Comparison of ENCODE assay signal across 8 cellular contexts in the genomic region with DNA sequence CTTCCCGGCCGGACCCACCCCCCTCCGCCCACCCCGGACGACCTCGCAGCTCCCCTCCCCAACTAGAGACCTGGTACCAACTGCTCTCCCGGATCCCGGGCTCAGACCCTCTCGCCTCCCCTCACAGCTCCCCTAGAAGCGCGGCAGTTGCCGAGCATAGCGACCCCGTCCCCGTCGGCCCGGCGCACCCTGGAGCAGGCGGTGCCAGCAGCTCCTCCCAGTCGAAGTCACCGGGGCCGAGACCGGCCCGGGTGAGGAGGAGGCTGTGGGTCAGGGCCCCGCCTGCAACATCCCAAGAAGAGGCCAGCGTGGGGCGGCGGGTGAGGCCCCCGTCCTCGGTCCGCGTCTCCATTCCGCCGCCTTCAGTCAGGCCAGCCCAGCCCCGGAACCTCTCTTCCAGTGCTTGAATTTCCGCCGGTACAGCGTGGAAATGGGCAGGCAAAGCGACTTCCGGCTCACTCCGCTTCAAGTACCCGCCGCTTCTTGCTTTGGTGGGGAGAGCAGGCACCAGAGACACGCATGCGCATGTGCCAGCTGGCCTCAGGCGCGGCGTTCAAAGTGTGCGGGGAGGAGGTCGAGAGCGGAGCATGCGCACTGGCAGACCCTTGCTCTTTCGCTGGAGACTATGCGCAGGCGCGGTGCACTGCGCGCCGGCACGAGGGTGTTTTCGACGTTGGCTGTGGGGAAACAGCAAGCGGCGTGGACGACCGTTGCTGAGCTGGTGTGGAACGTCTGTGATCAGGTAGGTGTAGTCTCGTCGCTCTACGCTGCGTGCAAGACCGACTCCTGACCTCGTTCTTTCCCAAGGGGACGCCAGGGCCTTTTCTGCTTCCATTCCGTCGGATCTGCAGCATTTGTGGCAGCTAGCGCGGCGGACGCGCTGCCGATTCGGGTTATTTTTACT.
DNase-seq lines count a peak whose midpoint lies in the region; ATAC-seq and FAIRE-seq lines count a peak whose summit lies in the region.

A gene with protein sequence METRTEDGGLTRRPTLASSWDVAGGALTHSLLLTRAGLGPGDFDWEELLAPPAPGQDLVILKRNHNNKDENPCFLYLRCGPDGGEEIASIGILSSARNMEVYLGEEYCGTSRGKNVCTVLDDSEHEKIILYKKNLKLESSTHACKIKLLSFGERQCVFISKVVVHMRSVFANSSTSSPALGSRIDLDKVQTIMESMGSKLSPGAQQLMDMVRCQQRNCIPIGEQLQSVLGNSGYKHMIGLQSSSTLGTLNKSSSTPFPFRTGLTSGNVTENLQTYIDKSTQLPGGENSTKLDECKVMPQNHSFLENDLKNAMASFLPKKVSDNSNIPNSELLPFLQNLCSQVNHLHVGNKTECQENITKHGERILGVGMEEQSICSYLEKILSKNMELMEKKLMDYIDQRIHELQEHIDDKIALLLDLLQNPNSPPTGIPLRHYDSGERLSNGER (minus strand): TSS at position 401 of the 904 bp plus-strand sequence. CDS start 49 bp downstream, at position 352.

- FAIRE-seq in islet of Langerhans (lab: Jason Lieb, UNC) = peak; percentile 38

- DNase-seq in AG08396 (ENCODE audit: low spot score) = peak; percentile 99
- DNase-seq in NCI-H345 treated with DMSO at 0.1 percent for 48 hours (lab: John Stamatoyannopoulos, UW; ENCODE audit: unreplicated experiment) = peak; percentile 92
- DNase-seq in activated CD4-positive, CD25-positive, alpha-beta regulatory T cell treated with anti-CD3 and anti-CD28 coated beads, Interleukin-2, amount 50 U/mL, for 16 hours (ENCODE audit: low read depth, low spot score) = peak; percentile 94
- DNase-seq in cerebellar cortex (ENCODE audit: low spot score) = peak; percentile 98
- peak; percentile 95 for DNase-seq in stimulated activated CD4-positive, alpha-beta T cell treated with anti-CD3 and anti-CD28 coated beads, Interleukin-12 subunit alpha, Interleukin-12 subunit beta, amount 100 ng/mL, for 4 hours

- peak; percentile 97 for ATAC-seq in GM19023 (IDR thresholded peaks at IDR 0.05; ENCODE audit: unreplicated experiment)
- ATAC-seq in HG03280 (IDR thresholded peaks at IDR 0.05; ENCODE audit: unreplicated experiment) = peak; percentile 99

Comparison
In these comparisons a context has a peak if more than half of its experiments do, and no peak if none do; other contexts are left out.
1. Peak in every context shown above with its lines: DNase-seq and ATAC-seq.